In genomic region chrX:37652053-37652452, GRCh38 we compare ENCODE assay signal across 16 cellular contexts.
"Had no signal": no experiment of that assay in that cellular context is flagged by ENCODE, and none has a peak within 500 bp of the region (broad histone marks: within the 10 kb centered on the region; RNA-seq: fewer than 3 reads in every experiment).

No MANE protein-coding gene starts in this region.

- H3K27ac ChIP-seq: brain microvascular endothelial cell, esophagus squamous epithelium, psoas muscle, right lobe of liver, tibial nerve had no signal

- H3K4me3 Mint-ChIP-seq: activated naive CD8-positive, alpha-beta T cell; dendritic cell treated with granulocyte-macrophage colony-stimulating factor and Interleukin-4, amounts not matched to agents 40 ng/mL and 50 ng/mL, for 4 days; nephron progenitor cell; stimulated activated naive B cell treated with anti-CD40 and anti-IgM and Interleukin-4, amounts not matched to agents 10 μg/mL and 1 μg/mL and 100 μg/mL, for 72 hours; T-helper 17 cell had no signal

- H3K36me3 Mint-ChIP-seq: activated naive CD8-positive, alpha-beta T cell; stimulated activated naive B cell treated with anti-CD40 and anti-IgM and Interleukin-4, amounts not matched to agents 10 μg/mL and 1 μg/mL and 100 μg/mL, for 72 hours had no signal

- ATAC-seq: activated CD4-positive, CD25-positive, alpha-beta regulatory T cell treated with anti-CD3 and anti-CD28 coated beads, Interleukin-2, amount 50 U/mL, for 24 hours; left lobe of liver; psoas muscle; right lobe of liver; stimulated activated naive B cell treated with anti-CD40 and anti-IgM and Interleukin-4, amounts not matched to agents 10 μg/mL and 1 μg/mL and 100 μg/mL, for 72 hours; T-helper 17 cell had no signal

- H3K36me3 ChIP-seq: brain microvascular endothelial cell, esophagus squamous epithelium, right lobe of liver, tibial nerve had no signal

- H3K9me3 ChIP-seq: esophagus squamous epithelium, psoas muscle, right lobe of liver, tibial nerve had no signal

- H3K4me3 ChIP-seq: esophagus squamous epithelium, psoas muscle, right lobe of liver, tibial nerve had no signal

- H3K27me3 Mint-ChIP-seq: activated naive CD8-positive, alpha-beta T cell; dendritic cell treated with granulocyte-macrophage colony-stimulating factor and Interleukin-4, amounts not matched to agents 40 ng/mL and 50 ng/mL, for 4 days had no signal

- DNase-seq: activated effector memory CD4-positive, alpha-beta T cell treated with Interleukin-2 at 50 U/mL for 16 hours; amygdala; brain microvascular endothelial cell; cerebellar nuclear complex; esophagus squamous epithelium; foreskin fibroblast; nephron progenitor cell; psoas muscle; right lobe of liver; stimulated activated naive B cell treated with anti-CD40 and anti-IgM and Interleukin-4, amounts not matched to agents 10 μg/mL and 1 μg/mL and 100 μg/mL, for 72 hours; T-helper 17 cell had no signal

- H3K4me1 Mint-ChIP-seq: nephron progenitor cell; stimulated activated naive B cell treated with anti-CD40 and anti-IgM and Interleukin-4, amounts not matched to agents 10 μg/mL and 1 μg/mL and 100 μg/mL, for 72 hours had no signal

- H3K9me3 Mint-ChIP-seq: dendritic cell treated with granulocyte-macrophage colony-stimulating factor and Interleukin-4, amounts not matched to agents 40 ng/mL and 50 ng/mL, for 4 days had no signal

- H3K27ac Mint-ChIP-seq: activated naive CD8-positive, alpha-beta T cell; dendritic cell treated with granulocyte-macrophage colony-stimulating factor and Interleukin-4, amounts not matched to agents 40 ng/mL and 50 ng/mL, for 4 days; nephron progenitor cell; stimulated activated naive B cell treated with anti-CD40 and anti-IgM and Interleukin-4, amounts not matched to agents 10 μg/mL and 1 μg/mL and 100 μg/mL, for 72 hours; T-helper 17 cell had no signal

- H3K4me1 ChIP-seq: psoas muscle, right lobe of liver, tibial nerve had no signal

- H3K27me3 ChIP-seq: brain microvascular endothelial cell, esophagus squamous epithelium, right lobe of liver had no signal
